ENCODE assay signal across 8 cellular contexts in genomic region chr19:38649305-38650179, GRCh38. TPM values are rescaled to one million over a fixed set of nuclear protein-coding genes. Genes with fewer than 3 reads are reported as not detected.
DNase-seq lines count a peak whose midpoint lies in the region; ATAC-seq and TF ChIP-seq lines count a peak whose summit lies in the region.

No MANE protein-coding gene starts in this region.

- ATAC-seq in activated CD8-positive, alpha-beta T cell treated with anti-CD3 and anti-CD28 coated beads for 36 hours = no peak

- peaks cover 52% of the 10 kb centered on the region for H3K4me1 Mint-ChIP-seq in activated CD8-positive, alpha-beta T cell treated with anti-CD3 and anti-CD28 coated beads for 36 hours (ENCODE audit: low read depth)

- no TSS peak for BruUV-seq in A673 (replicated peaks; lab: Mats Ljungman, UMichigan)

- H3K4me1 ChIP-seq in A673 (ENCODE audit: insufficient read depth, low read length, poor library complexity, severe bottlenecking) = peaks cover 35% of the 10 kb centered on the region
- peaks cover 46% of the 10 kb centered on the region for H3K4me1 ChIP-seq in HAP-1
- peaks cover 77% of the 10 kb centered on the region for H3K4me1 ChIP-seq in left ventricle myocardium inferior

- H3K9me3 ChIP-seq in A673 (ENCODE audit: low read depth, low read length, poor library complexity, severe bottlenecking) (no peaks in the 10 kb centered on the region), HAP-1 (no peaks in the 10 kb centered on the region), left ventricle myocardium inferior (replicated peaks) (no peaks in the 10 kb centered on the region)

- CTCF ChIA-PET in A673 (lab: Charles Lee) = no interaction called here
- CTCF ChIA-PET in activated CD8-positive, alpha-beta T cell treated with anti-CD3 and anti-CD28 coated beads for 36 hours (lab: Charles Lee) = interaction anchor here (0.9 to 2.5 kb wide), 3 partner anchors 11 to 15 kb away, joined by 3 to 16 read pairs (median 4); no protein-coding TSS in a partner anchor

- H3K4me3 Mint-ChIP-seq in activated CD8-positive, alpha-beta T cell treated with anti-CD3 and anti-CD28 coated beads for 36 hours = peak overlapping the region; percentile 97

- no peaks in the 10 kb centered on the region for H3K36me3 ChIP-seq in A673 (ENCODE audit: insufficient read depth, low read length, poor library complexity, severe bottlenecking)
- H3K36me3 ChIP-seq in HAP-1 (replicated peaks) = peaks cover 5% of the 10 kb centered on the region
- peaks cover 4% of the 10 kb centered on the region for H3K36me3 ChIP-seq in left ventricle myocardium inferior

- intact Hi-C loops in A673 (cut with micrococcal nuclease; ENCODE audit: unreplicated experiment) = no loop called here
- intact Hi-C loops in activated CD8-positive, alpha-beta T cell treated with anti-CD3 and anti-CD28 coated beads for 36 hours (cut with micrococcal nuclease) = loop anchor here (5.0 kb wide), 1 partner anchor 38 kb away; no protein-coding TSS in a partner anchor
- intact Hi-C loops in left ventricle myocardium inferior (cut with micrococcal nuclease) = loop anchor here (10.0 kb wide), 1 partner anchor 55 kb away; no protein-coding TSS in a partner anchor

- no peak overlapping the region for H3K27ac Mint-ChIP-seq in activated CD8-positive, alpha-beta T cell treated with anti-CD3 and anti-CD28 coated beads for 36 hours

- H3K27me3 Mint-ChIP-seq in activated CD8-positive, alpha-beta T cell treated with anti-CD3 and anti-CD28 coated beads for 36 hours = peaks cover 10% of the 10 kb centered on the region

- H3K27ac ChIP-seq in A673 (ENCODE audit: low read depth, low read length, poor library complexity, severe bottlenecking) = peak overlapping the region; percentile 93
- H3K27ac ChIP-seq in left ventricle myocardium inferior (replicated peaks) = peak overlapping the region; percentile 95

- TF ChIP-seq CTCF in A673 (conservative IDR thresholded peaks at IDR 0.05; ENCODE audit: low read depth, low read length) = no peak
- TF ChIP-seq CTCF in activated CD8-positive, alpha-beta T cell treated with anti-CD3 and anti-CD28 coated beads for 36 hours (IDR thresholded peaks at IDR 0.05) = no peak
- no peak for TF ChIP-seq CTCF in left ventricle myocardium inferior (IDR thresholded peaks at IDR 0.05; ENCODE audit: borderline replicate concordance)
- TF ChIP-seq CTCF in GM13977 (IDR thresholded peaks at IDR 0.05; ENCODE audit: extremely low read depth, insufficient read depth, missing control alignments) = no peak

- peaks cover 20% of the 10 kb centered on the region for H3K36me3 Mint-ChIP-seq in activated CD8-positive, alpha-beta T cell treated with anti-CD3 and anti-CD28 coated beads for 36 hours (ENCODE audit: low read depth)

- DNase-seq in A673 (ENCODE audit: low spot score) = no peak
- DNase-seq in HAP-1 (ENCODE audit: low spot score in 2 of 2) = no peak
- DNase-seq in activated CD8-positive, alpha-beta T cell treated with anti-CD3 and anti-CD28 coated beads for 36 hours = no peak
- DNase-seq in left ventricle myocardium inferior = no peak
- DNase-seq in skeletal muscle cell (ENCODE audit: low read depth) = no peak
- DNase-seq in NAMALWA (ENCODE audit: low spot score) = no peak
- no peak for DNase-seq in GM13977 (ENCODE audit: low spot score)
- no peak for DNase-seq in activated CD8-positive, alpha-beta memory T cell treated with anti-CD3 and anti-CD28 coated beads, Interleukin-2, amount 50 U/mL, for 48 hours

- H3K4me3 ChIP-seq in A673 (ENCODE audit: low read depth, low read length, poor library complexity, severe bottlenecking) (peak overlapping the region; percentile 100), HAP-1 (peak overlapping the region; percentile 95), left ventricle myocardium inferior (peak overlapping the region; percentile 94), skeletal muscle cell (ENCODE audit: low read depth, low read length) (peak overlapping the region; percentile 82)

- no peaks in the 10 kb centered on the region for H3K27me3 ChIP-seq in A673 (replicated peaks; ENCODE audit: insufficient read depth, low read depth, low read length, poor library complexity)
- H3K27me3 ChIP-seq in HAP-1 (ENCODE audit: low read depth) = no peaks in the 10 kb centered on the region
- H3K27me3 ChIP-seq in left ventricle myocardium inferior (ENCODE audit: low read depth) = no peaks in the 10 kb centered on the region

- POLR2A ChIA-PET in A673 (lab: Charles Lee; ENCODE audit: low non-redundant PET) = no interaction called here
- POLR2A ChIA-PET in activated CD8-positive, alpha-beta T cell treated with anti-CD3 and anti-CD28 coated beads for 36 hours (lab: Charles Lee) = interaction anchor here (1.1 to 2.0 kb wide), 4 partner anchors 9 to 263 kb away, joined by 3 to 4 read pairs (median 3); no protein-coding TSS in a partner anchor

- no peaks in the 10 kb centered on the region for H3K9me3 Mint-ChIP-seq in activated CD8-positive, alpha-beta T cell treated with anti-CD3 and anti-CD28 coated beads for 36 hours

- in situ Hi-C loops in HAP-1 (cut with MboI; ENCODE audit: low sequenced_read_pairs) = loop anchor here (25.0 kb wide), 1 partner anchor 412 kb away; no protein-coding TSS in a partner anchor
- in situ Hi-C loops in GM13977 (cut with MboI; ENCODE audit: low pct_unique_long_range_greater_than_20kb, low sequenced_read_pairs, unreplicated experiment) = no loop called here

RNA-seq across cellular contexts. Expression of gene ACTN4, which starts 2.1 kb away (rescaled TPM):
- total RNA-seq in A673 (2021) = 370 and 397 TPM in 2 replicates
- 100 to 1,000 TPM; 183 to 189 TPM for total RNA-seq in activated CD8-positive, alpha-beta T cell treated with anti-CD3 and anti-CD28 coated beads for 36 hours
- total RNA-seq in left ventricle myocardium inferior = 111 TPM

RNA-seq across cellular contexts. Expression of gene EIF3K, which starts 30.6 kb away (rescaled TPM):
- total RNA-seq in A673 (2021) (316 and 338 TPM in 2 replicates), left ventricle myocardium inferior (598 TPM)
- 100 to 1,000 TPM; 306 to 308 TPM for total RNA-seq in activated CD8-positive, alpha-beta T cell treated with anti-CD3 and anti-CD28 coated beads for 36 hours

RNA-seq across cellular contexts. Expression of gene MAP4K1, which starts 31.8 kb away (rescaled TPM):
- 1.5 and 3.5 TPM in 2 replicates for total RNA-seq in A673 (2021)
- 100 to 1,000 TPM; 166 to 174 TPM for total RNA-seq in activated CD8-positive, alpha-beta T cell treated with anti-CD3 and anti-CD28 coated beads for 36 hours
- total RNA-seq in left ventricle myocardium inferior = 1.6 TPM

Comparison
In these comparisons a context has a peak if more than half of its experiments do, and no peak if none do; other contexts are left out.
1. RNA of gene MAP4K1, which starts 31.8 kb away (total RNA-seq): 166 to 174 TPM in activated CD8-positive, alpha-beta T cell treated with anti-CD3 and anti-CD28 coated beads for 36 hours; 1.6 TPM in left ventricle myocardium inferior (single experiment) and 1.5 to 3.5 TPM in A673; every median in the first group is over 10 times any median in the second.
2. Peak in every context shown above with its lines, with median percentiles within 50 percentile points of each other: H3K4me3 ChIP-seq.